Comparison of ENCODE assay signal across 9 cellular contexts in genomic region chr7:70693300-70693689, GRCh38.
DNase-seq lines count a peak whose midpoint lies in the region; ATAC-seq and TF ChIP-seq lines count a peak whose summit lies in the region.
"Had no signal": no experiment of that assay in that cellular context is flagged by ENCODE, and none has a peak within 500 bp of the region (broad histone marks: within the 10 kb centered on the region; RNA-seq: fewer than 3 reads in every experiment).

No MANE protein-coding gene starts in this region.

- TF ChIP-seq CTCF in Caco-2 (IDR thresholded peaks at IDR 0.05; ENCODE audit: insufficient read depth in 1 of 2, low read depth in 1 of 2, low read length in 1 of 2, severe bottlenecking in 1 of 2, unreplicated experiment in 1 of 2) = no peak
- TF ChIP-seq CTCF in fibroblast of the aortic adventitia (IDR thresholded peaks at IDR 0.05; ENCODE audit: insufficient read depth, low read length) = no peak

- CTCF ChIA-PET in Caco-2 (lab: Charles Lee) = no interaction called here

- H4K12ac ChIP-seq in trophoblast cell (ENCODE audit: low read depth, low read length) = no peak overlapping the region

- no TSS peak for BruUV-seq in Caco-2 (replicated peaks; lab: Mats Ljungman, UMichigan)

- peaks cover 14% of the 10 kb centered on the region for H3K79me1 ChIP-seq in trophoblast cell (ENCODE audit: low read length)

- intact Hi-C loops in Caco-2 (cut with micrococcal nuclease; ENCODE audit: unreplicated experiment) = loop anchor here (10.0 kb wide), 1 partner anchor 528 kb away; no protein-coding TSS in a partner anchor

- no peak overlapping the region for H3K27ac ChIP-seq in trophoblast cell (ENCODE audit: low read depth, low read length)

- peak overlapping the region; percentile 66 for H3K4me3 ChIP-seq in Caco-2 (ENCODE audit: low read depth, low read length)
- peak overlapping the region; percentile 23 for H3K4me3 ChIP-seq in NT2/D1 (ENCODE audit: insufficient read length, low read depth)
- H3K4me3 ChIP-seq in fibroblast of the aortic adventitia (ENCODE audit: low read depth, low read length) = peak overlapping the region; percentile 77
- H3K4me3 ChIP-seq in trophoblast cell (ENCODE audit: low read depth, low read length) = peak overlapping the region; percentile 96
- H3K4me3 ChIP-seq: K562 had no signal

- no peak overlapping the region for H3K4ac ChIP-seq in trophoblast cell (ENCODE audit: low read depth, low read length)

- H3K27me3 ChIP-seq in Caco-2 (replicated peaks; ENCODE audit: control insufficient read depth, insufficient read depth, low read length) (no peaks in the 10 kb centered on the region), NT2/D1 (ENCODE audit: insufficient read depth, insufficient read length) (peaks cover 13% of the 10 kb centered on the region), trophoblast cell (ENCODE audit: insufficient read depth, low read length) (peaks cover 9% of the 10 kb centered on the region)

- H3K79me2 ChIP-seq in trophoblast cell (ENCODE audit: control insufficient read depth, insufficient read depth, low read length, poor library complexity) = peaks cover 7% of the 10 kb centered on the region

- H3K14ac ChIP-seq in trophoblast cell (ENCODE audit: low read length) = no peak overlapping the region

- no peaks in the 10 kb centered on the region for H3K9me3 Mint-ChIP-seq in Caco-2 (ENCODE audit: unreplicated experiment)

- no peak overlapping the region for H3K23ac ChIP-seq in trophoblast cell (ENCODE audit: low read length)

- peak overlapping the region; percentile 85 for H3K4me3 Mint-ChIP-seq in Caco-2 (ENCODE audit: unreplicated experiment)

- DNase-seq in Caco-2 = no peak
- DNase-seq in NT2/D1 (ENCODE audit: low read depth, low spot score) = no peak
- DNase-seq in fibroblast of the aortic adventitia (ENCODE audit: low read depth) = peak; percentile 61
- DNase-seq in trophoblast cell = no peak
- no peak for DNase-seq in NCI-H2029 treated with DMSO at 0.1 percent for 48 hours (lab: John Stamatoyannopoulos, UW)
- DNase-seq in activated gamma-delta T cell treated with Interleukin-2 at 50 U/mL for 16 hours = no peak

- no peak overlapping the region for H2AK5ac ChIP-seq in trophoblast cell (ENCODE audit: low read length)

- H4K91ac ChIP-seq in trophoblast cell (ENCODE audit: low read depth, low read length) = no peak overlapping the region

- H3K36me3 ChIP-seq in Caco-2 (ENCODE audit: control insufficient read depth, insufficient read depth, low read length) = no peaks in the 10 kb centered on the region
- peaks cover 5% of the 10 kb centered on the region for H3K36me3 ChIP-seq in NT2/D1 (ENCODE audit: insufficient read depth, insufficient read length, low read length)
- H3K36me3 ChIP-seq in trophoblast cell (ENCODE audit: control insufficient read depth in 1 of 2, insufficient read depth in 2 of 2, low read length in 2 of 2) = no peaks in the 10 kb centered on the region

- ATAC-seq in HG03432 (IDR thresholded peaks at IDR 0.05; ENCODE audit: unreplicated experiment) (no peak), GM21390 (IDR thresholded peaks at IDR 0.05; ENCODE audit: unreplicated experiment) (no peak)
- ATAC-seq: K562 had no signal

- POLR2A ChIA-PET in Caco-2 (lab: Charles Lee) = no interaction called here

- H3K27me3 Mint-ChIP-seq in Caco-2 (ENCODE audit: insufficient read depth, unreplicated experiment) = no peaks in the 10 kb centered on the region

- peaks cover 2% of the 10 kb centered on the region for H3K36me3 Mint-ChIP-seq in Caco-2 (ENCODE audit: insufficient read depth, unreplicated experiment)

- WGBS in trophoblast cell (ENCODE audit: extremely low coverage, insufficient coverage, insufficient read length) = no CpG with 5 or more reads among the region's 11 CpGs

- H4K8ac ChIP-seq in trophoblast cell (ENCODE audit: low read depth, low read length) = no peak overlapping the region

- H3K18ac ChIP-seq in trophoblast cell (ENCODE audit: low read length) = no peak overlapping the region

- no peak overlapping the region for H2AFZ ChIP-seq in trophoblast cell (ENCODE audit: insufficient read depth, low read length, poor library complexity)

- H3K9ac ChIP-seq in NT2/D1 (ENCODE audit: insufficient read length, low read depth) (peak overlapping the region; percentile 79), trophoblast cell (ENCODE audit: low read length) (no peak overlapping the region)

- peaks cover 3% of the 10 kb centered on the region for H3K4me1 Mint-ChIP-seq in Caco-2 (ENCODE audit: low read depth, unreplicated experiment)

- H2BK12ac ChIP-seq in trophoblast cell (ENCODE audit: low read length) = no peak overlapping the region

- H3K27ac Mint-ChIP-seq in Caco-2 (ENCODE audit: unreplicated experiment) = peak overlapping the region; percentile 48

- peaks cover 8% of the 10 kb centered on the region; the same call in 1 of the 2 replicates for H3K4me1 ChIP-seq in Caco-2
- H3K4me1 ChIP-seq in NT2/D1 (ENCODE audit: insufficient read depth, insufficient read length) = peaks cover 3% of the 10 kb centered on the region
- no peaks in the 10 kb centered on the region for H3K4me1 ChIP-seq in trophoblast cell (ENCODE audit: control insufficient read depth in 1 of 2, insufficient read depth in 2 of 2, low read length in 2 of 2)

- H3K4me2 ChIP-seq in trophoblast cell (ENCODE audit: low read length) = peak overlapping the region; percentile 86

- H2BK5ac ChIP-seq in trophoblast cell (ENCODE audit: low read depth, low read length, poor library complexity) = no peak overlapping the region

- H2BK120ac ChIP-seq in trophoblast cell (ENCODE audit: insufficient read depth, low read length, poor library complexity) = no peak overlapping the region

- no peaks in the 10 kb centered on the region for H3K9me3 ChIP-seq in Caco-2
- H3K9me3 ChIP-seq in NT2/D1 (ENCODE audit: insufficient read depth, low read length) = no peaks in the 10 kb centered on the region
- H3K9me3 ChIP-seq in trophoblast cell (ENCODE audit: insufficient read depth, low read depth, low read length) = no peaks in the 10 kb centered on the region

Comparison
In these comparisons a context has a peak if more than half of its experiments do, and no peak if none do; other contexts are left out.
1. H3K4me3 ChIP-seq: peak in every context shown above with its lines; median percentile 96 in trophoblast cell; 77 in fibroblast of the aortic adventitia; 66 in Caco-2; 23 in NT2/D1.